1 cellular context compared by ENCODE assay signal in the genomic region with DNA sequence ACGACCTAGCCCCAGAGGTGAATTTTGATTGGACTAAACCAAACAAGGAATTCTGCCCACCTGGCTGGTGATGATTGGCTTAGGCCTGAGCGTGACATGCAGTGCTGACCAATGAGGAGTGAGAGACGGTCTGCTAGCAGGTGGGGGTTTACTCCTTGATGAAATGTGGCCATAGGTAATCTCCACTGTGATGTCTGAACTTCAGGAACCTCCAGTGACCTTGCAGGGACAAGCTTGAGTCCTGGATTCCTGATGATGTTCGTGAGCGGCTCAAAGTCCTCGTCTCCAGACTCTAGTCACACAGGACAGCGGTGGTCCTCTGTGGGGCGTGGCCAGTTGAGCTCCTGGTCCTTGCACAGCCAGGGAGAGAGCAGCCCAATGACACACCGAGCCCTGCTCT.
TF ChIP-seq lines count a peak whose summit lies in the region.

No MANE protein-coding gene starts in this region.

TF ChIP-seq in H1, 55 proteins besides CTCF, POLR2A, EP300 and RAD21:
- TF ChIP-seq GABPA (IDR thresholded peaks at IDR 0.05; ENCODE audit: borderline replicate concordance, insufficient read depth, low read length) (no peak), SUZ12 (IDR thresholded peaks at IDR 0.05; ENCODE audit: low read length) (no peak), SP1 (IDR thresholded peaks at IDR 0.05; ENCODE audit: low read depth, low read length) (peak; percentile 69), ZNF274 (IDR thresholded peaks at IDR 0.05; ENCODE audit: borderline replicate concordance, extremely low read depth, low read length) (no peak), ASH2L (IDR thresholded peaks at IDR 0.05; ENCODE audit: low read length) (no peak)
- TF ChIP-seq, protein P1, sequence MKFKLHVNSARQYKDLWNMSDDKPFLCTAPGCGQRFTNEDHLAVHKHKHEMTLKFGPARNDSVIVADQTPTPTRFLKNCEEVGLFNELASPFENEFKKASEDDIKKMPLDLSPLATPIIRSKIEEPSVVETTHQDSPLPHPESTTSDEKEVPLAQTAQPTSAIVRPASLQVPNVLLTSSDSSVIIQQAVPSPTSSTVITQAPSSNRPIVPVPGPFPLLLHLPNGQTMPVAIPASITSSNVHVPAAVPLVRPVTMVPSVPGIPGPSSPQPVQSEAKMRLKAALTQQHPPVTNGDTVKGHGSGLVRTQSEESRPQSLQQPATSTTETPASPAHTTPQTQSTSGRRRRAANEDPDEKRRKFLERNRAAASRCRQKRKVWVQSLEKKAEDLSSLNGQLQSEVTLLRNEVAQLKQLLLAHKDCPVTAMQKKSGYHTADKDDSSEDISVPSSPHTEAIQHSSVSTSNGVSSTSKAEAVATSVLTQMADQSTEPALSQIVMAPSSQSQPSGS (IDR thresholded peaks at IDR 0.05; ENCODE audit: low read length), result no peak
- TF ChIP-seq, protein P2, sequence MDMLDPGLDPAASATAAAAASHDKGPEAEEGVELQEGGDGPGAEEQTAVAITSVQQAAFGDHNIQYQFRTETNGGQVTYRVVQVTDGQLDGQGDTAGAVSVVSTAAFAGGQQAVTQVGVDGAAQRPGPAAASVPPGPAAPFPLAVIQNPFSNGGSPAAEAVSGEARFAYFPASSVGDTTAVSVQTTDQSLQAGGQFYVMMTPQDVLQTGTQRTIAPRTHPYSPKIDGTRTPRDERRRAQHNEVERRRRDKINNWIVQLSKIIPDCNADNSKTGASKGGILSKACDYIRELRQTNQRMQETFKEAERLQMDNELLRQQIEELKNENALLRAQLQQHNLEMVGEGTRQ (IDR thresholded peaks at IDR 0.05; ENCODE audit: low read length), result no peak
